Comparison of ENCODE assay signal across 8 cellular contexts in the genomic region with DNA sequence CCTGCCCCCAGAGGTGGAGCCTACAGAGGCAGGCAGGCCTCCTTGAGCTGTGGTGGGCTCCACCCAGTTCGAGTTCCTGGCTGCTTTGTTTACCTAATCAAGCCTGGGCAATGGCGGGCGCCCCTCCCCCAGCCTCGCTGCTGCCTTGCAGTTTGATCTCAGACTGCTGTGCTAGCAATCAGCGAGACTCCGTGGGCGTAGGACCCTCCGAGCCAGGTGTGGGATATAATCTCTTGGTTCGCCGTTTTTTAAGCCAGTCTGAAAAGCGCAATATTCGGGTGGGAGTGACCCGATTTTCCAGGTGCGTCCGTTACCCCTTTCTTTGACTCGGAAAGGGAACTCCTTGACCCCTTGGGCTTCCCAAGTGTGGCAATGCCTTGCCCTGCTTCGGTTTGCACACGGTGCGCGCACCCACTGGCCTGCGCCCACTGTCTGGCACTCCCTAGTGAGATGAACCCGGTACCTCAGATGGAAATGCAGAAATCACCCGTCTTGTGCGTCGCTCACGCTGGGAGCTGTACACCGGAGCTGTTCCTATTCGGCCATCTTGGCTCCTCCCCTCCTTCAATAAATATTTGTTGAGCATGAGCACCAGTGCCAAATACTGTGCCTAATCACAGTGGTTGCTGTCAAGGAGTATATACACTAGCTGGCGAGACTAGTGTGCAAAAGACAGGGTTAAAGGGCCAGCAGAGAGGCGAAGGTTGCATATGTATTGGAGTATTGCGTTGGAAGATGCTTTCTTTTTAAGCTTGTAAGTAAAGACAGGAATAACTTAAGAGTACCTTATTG. TPM values are rescaled to one million over a fixed set of nuclear protein-coding genes. Genes with fewer than 3 reads are reported as not detected.
DNase-seq lines count a peak whose midpoint lies in the region; ATAC-seq and TF ChIP-seq lines count a peak whose summit lies in the region.
"Not testable (repeated sequence)": the region's sequence is repeated elsewhere in the genome, so short reads cannot be mapped to it uniquely, and the experiment has no call there.

No MANE protein-coding gene starts in this region.

- WGBS in hepatocyte (ENCODE audit: low lambda C conversion rate, missing lambda C conversion rate): 69% methylated on average over 28 of the region's 31 CpGs
- 58% methylated on average over 29 of the region's 31 CpGs for WGBS in mesenchymal stem cell
- no CpG with 5 or more reads among the region's 31 CpGs for WGBS in neuronal stem cell (ENCODE audit: extremely low coverage in 2 of 2, insufficient read length in 2 of 2, insufficient replicate concordance in 1 of 2), 2 donors

- H3K4me3 Mint-ChIP-seq in CD4-positive, CD25-positive, alpha-beta regulatory T cell: peak overlapping the region; percentile 32 to 58 (median 51)
- peak overlapping the region; percentile 67 for H3K4me3 Mint-ChIP-seq in GM23338
- peak overlapping the region; percentile 22 for H3K4me3 Mint-ChIP-seq in activated CD8-positive, alpha-beta T cell treated with anti-CD3 and anti-CD28 coated beads, Interleukin-2, amount 10 ng/mL, durations not matched to agents 7 days and 5 days
- not testable (repeated sequence) for H3K4me3 Mint-ChIP-seq in central memory CD8-positive, alpha-beta T cell

- not testable (repeated sequence) for H3K4ac ChIP-seq in mesenchymal stem cell (ENCODE audit: low read depth in 1 of 2, low read length in 2 of 2); neuronal stem cell (ENCODE audit: low read length)

- not testable (repeated sequence) for H3K23ac ChIP-seq in mesenchymal stem cell (ENCODE audit: low read length in 2 of 2); neuronal stem cell (ENCODE audit: low read depth, low read length, poor library complexity)

- peak overlapping the region; percentile 88 for H2AFZ ChIP-seq in GM23338
- not testable (repeated sequence) for H2AFZ ChIP-seq in hepatocyte; mesenchymal stem cell (ENCODE audit: low read depth, low read length); neuronal stem cell (ENCODE audit: low read length)

- POLR2A ChIA-PET in activated CD8-positive, alpha-beta T cell treated with anti-CD3 and anti-CD28 coated beads, Interleukin-2, amount 10 ng/mL, durations not matched to agents 7 days and 5 days (lab: Charles Lee): not testable (repeated sequence)

- not testable (repeated sequence) for H3K79me1 ChIP-seq in mesenchymal stem cell (replicated peaks; ENCODE audit: low read length, poor library complexity, severe bottlenecking); neuronal stem cell (ENCODE audit: low read depth, low read length)

- H2BK15ac ChIP-seq in mesenchymal stem cell (ENCODE audit: low read depth, poor library complexity, severe bottlenecking); neuronal stem cell (ENCODE audit: low read length): not testable (repeated sequence)

- H3K27me3 ChIP-seq in CD4-positive, CD25-positive, alpha-beta regulatory T cell (ENCODE audit: control insufficient read depth, insufficient read depth, low read length); GM23338 (ENCODE audit: insufficient read depth); hepatocyte; mesenchymal stem cell (ENCODE audit: control insufficient read depth in 1 of 2, insufficient read depth in 1 of 2, low read length in 2 of 2); neuronal stem cell (ENCODE audit: control insufficient read depth in 3 of 3, insufficient read depth in 3 of 3, low read depth in 1 of 3, low read length in 3 of 3): not testable (repeated sequence)

- not testable (repeated sequence) for H3K9me2 ChIP-seq in GM23338 (ENCODE audit: insufficient read depth); hepatocyte (replicated peaks; ENCODE audit: insufficient read depth)

- H4K20me1 ChIP-seq in GM23338 (replicated peaks; ENCODE audit: insufficient read depth); hepatocyte (ENCODE audit: insufficient read depth, poor library complexity, severe bottlenecking): not testable (repeated sequence)

- H3K9ac ChIP-seq in mesenchymal stem cell (ENCODE audit: low read length); neuronal stem cell (ENCODE audit: low read depth, low read length, poor library complexity): not testable (repeated sequence)

- peaks cover 40% of the 10 kb centered on the region for H3K36me3 Mint-ChIP-seq in CD4-positive, CD25-positive, alpha-beta regulatory T cell
- peaks cover 27% of the 10 kb centered on the region; the same call in 2 of the 3 replicates for H3K36me3 Mint-ChIP-seq in GM23338 (ENCODE audit: low read depth)
- H3K36me3 Mint-ChIP-seq in activated CD8-positive, alpha-beta T cell treated with anti-CD3 and anti-CD28 coated beads, Interleukin-2, amount 10 ng/mL, durations not matched to agents 7 days and 5 days (ENCODE audit: low read depth): peaks cover 41% of the 10 kb centered on the region
- peaks cover 34% of the 10 kb centered on the region for H3K36me3 Mint-ChIP-seq in central memory CD8-positive, alpha-beta T cell (ENCODE audit: insufficient read depth)

- TF ChIP-seq CTCF in GM23338 (conservative IDR thresholded peaks at IDR 0.05; ENCODE audit: low read depth in 2 of 2); hepatocyte (IDR thresholded peaks at IDR 0.05; ENCODE audit: poor library complexity): not testable (repeated sequence)

- H2BK120ac ChIP-seq in mesenchymal stem cell (ENCODE audit: low read depth, low read length); neuronal stem cell (ENCODE audit: low read depth, low read length): not testable (repeated sequence)

- H4K8ac ChIP-seq in mesenchymal stem cell (ENCODE audit: low read length): peak overlapping the region; percentile 1
- peak overlapping the region; percentile 82 for H4K8ac ChIP-seq in neuronal stem cell (ENCODE audit: low read depth, low read length)

- H3F3A ChIP-seq in GM23338 (replicated peaks; ENCODE audit: low read depth): not testable (repeated sequence)

- not testable (repeated sequence) for H4K91ac ChIP-seq in mesenchymal stem cell (ENCODE audit: low read length); neuronal stem cell (ENCODE audit: low read depth, low read length, poor library complexity)

- not testable (repeated sequence) for H3K27me3 Mint-ChIP-seq in CD4-positive, CD25-positive, alpha-beta regulatory T cell; activated CD8-positive, alpha-beta T cell treated with anti-CD3 and anti-CD28 coated beads, Interleukin-2, amount 10 ng/mL, durations not matched to agents 7 days and 5 days (ENCODE audit: low read depth); central memory CD8-positive, alpha-beta T cell
- peaks cover 10% of the 10 kb centered on the region for H3K27me3 Mint-ChIP-seq in GM23338 (ENCODE audit: insufficient read depth, low read depth, poor library complexity)

- H3K4me2 ChIP-seq in GM23338 (peak overlapping the region; percentile 84), hepatocyte (peak overlapping the region; percentile 57), neuronal stem cell (ENCODE audit: insufficient read depth, low read length, poor library complexity, severe bottlenecking) (peak overlapping the region; percentile 19)
- H3K4me2 ChIP-seq in mesenchymal stem cell (ENCODE audit: low read length, poor library complexity, severe bottlenecking): not testable (repeated sequence)

- CTCF ChIA-PET in activated CD8-positive, alpha-beta T cell treated with anti-CD3 and anti-CD28 coated beads, Interleukin-2, amount 10 ng/mL, durations not matched to agents 7 days and 5 days (lab: Charles Lee): interaction anchor here (0.7 to 2.7 kb wide), 6 partner anchors 8 to 238 kb away, joined by 4 to 13 read pairs (median 6); no protein-coding TSS in a partner anchor

- not testable (repeated sequence) for H3K9me3 ChIP-seq in CD4-positive, CD25-positive, alpha-beta regulatory T cell (ENCODE audit: control insufficient read depth in 2 of 2, low read length in 2 of 2); hepatocyte (ENCODE audit: low read depth); mesenchymal stem cell (ENCODE audit: control insufficient read depth, low read length); neuronal stem cell (replicated peaks in 1 of 2; ENCODE audit: control insufficient read depth in 2 of 2, insufficient read depth in 1 of 2, low read depth in 1 of 2, low read length in 2 of 2)

- H3K36me3 ChIP-seq in CD4-positive, CD25-positive, alpha-beta regulatory T cell (ENCODE audit: control insufficient read depth, insufficient read depth, low read length): peaks cover 31% of the 10 kb centered on the region
- not testable (repeated sequence) for H3K36me3 ChIP-seq in GM23338 (ENCODE audit: insufficient read depth); hepatocyte (replicated peaks; ENCODE audit: insufficient read depth, low read depth)
- peaks cover 6 to 40% of the 10 kb centered on the region in 2 experiments for H3K36me3 ChIP-seq in mesenchymal stem cell (ENCODE audit: control insufficient read depth in 1 of 2, insufficient read depth in 2 of 2, low read depth in 1 of 2, low read length in 2 of 2)
- peaks cover 4 to 48% of the 10 kb centered on the region in 2 donors for H3K36me3 ChIP-seq in neuronal stem cell (replicated peaks in 1 of 2; ENCODE audit: control insufficient read depth in 2 of 2, insufficient read depth in 2 of 2, low read length in 2 of 2)

- H3K27ac ChIP-seq in CD4-positive, CD25-positive, alpha-beta regulatory T cell (ENCODE audit: insufficient read depth, low read length, poor library complexity, severe bottlenecking); hepatocyte; mesenchymal stem cell (ENCODE audit: low read length, poor library complexity, severe bottlenecking): not testable (repeated sequence)
- H3K27ac ChIP-seq in GM23338 (ENCODE audit: low read depth) (peak overlapping the region; percentile 73; the same call in 1 of the 2 replicates), neuronal stem cell (replicated peaks; ENCODE audit: low read length) (peak overlapping the region; percentile 26)

- H3K14ac ChIP-seq in mesenchymal stem cell (ENCODE audit: low read length in 2 of 2): peak overlapping the region in 1 of 2 experiments; percentile 35
- H3K14ac ChIP-seq in neuronal stem cell (ENCODE audit: low read length): not testable (repeated sequence)

- not testable (repeated sequence) for H3K4me3 ChIP-seq in CD4-positive, CD25-positive, alpha-beta regulatory T cell (ENCODE audit: low read depth, low read length); hepatocyte; mesenchymal stem cell (ENCODE audit: insufficient read depth in 1 of 2, low read depth in 1 of 2, low read length in 2 of 2); neuronal stem cell (ENCODE audit: low read length in 2 of 2)
- peak overlapping the region; percentile 59 for H3K4me3 ChIP-seq in GM23338

- DNase-seq in CD4-positive, CD25-positive, alpha-beta regulatory T cell; GM23338 (ENCODE audit: low spot score); activated CD8-positive, alpha-beta T cell treated with anti-CD3 and anti-CD28 coated beads, Interleukin-2, amount 10 ng/mL, durations not matched to agents 7 days and 5 days; central memory CD8-positive, alpha-beta T cell (ENCODE audit: low spot score in 2 of 2); hepatocyte (ENCODE audit: low spot score); mesenchymal stem cell; neuronal stem cell (ENCODE audit: low spot score): not testable (repeated sequence)
- peak; percentile 6 for DNase-seq in NCI-H1105 treated with DMSO at 0.1 percent for 48 hours (lab: John Stamatoyannopoulos, UW)

- H3K4me1 ChIP-seq in CD4-positive, CD25-positive, alpha-beta regulatory T cell (ENCODE audit: control insufficient read depth, insufficient read depth, low read length, poor library complexity, severe bottlenecking); hepatocyte (ENCODE audit: insufficient read depth); mesenchymal stem cell (ENCODE audit: control insufficient read depth, insufficient read depth, low read depth, low read length); neuronal stem cell (ENCODE audit: control insufficient read depth in 2 of 2, insufficient read depth in 1 of 2, low read depth in 1 of 2, low read length in 2 of 2): not testable (repeated sequence)
- peaks cover 12% of the 10 kb centered on the region for H3K4me1 ChIP-seq in GM23338 (ENCODE audit: insufficient read depth)

- peak overlapping the region in 2 of 3 donors; percentile 77 to 79 for H3K27ac Mint-ChIP-seq in CD4-positive, CD25-positive, alpha-beta regulatory T cell
- peak overlapping the region; percentile 96 for H3K27ac Mint-ChIP-seq in GM23338
- H3K27ac Mint-ChIP-seq in activated CD8-positive, alpha-beta T cell treated with anti-CD3 and anti-CD28 coated beads, Interleukin-2, amount 10 ng/mL, durations not matched to agents 7 days and 5 days: not testable (repeated sequence)
- peak overlapping the region; percentile 16 for H3K27ac Mint-ChIP-seq in central memory CD8-positive, alpha-beta T cell (ENCODE audit: low read depth)

- H2AK5ac ChIP-seq in mesenchymal stem cell (ENCODE audit: low read length, severe bottlenecking); neuronal stem cell (ENCODE audit: low read depth, low read length): not testable (repeated sequence)

- H3K4me1 Mint-ChIP-seq in CD4-positive, CD25-positive, alpha-beta regulatory T cell: peaks cover 16 to 38% (median 21%) of the 10 kb centered on the region in 4 donors
- not testable (repeated sequence) for H3K4me1 Mint-ChIP-seq in GM23338
- H3K4me1 Mint-ChIP-seq in activated CD8-positive, alpha-beta T cell treated with anti-CD3 and anti-CD28 coated beads, Interleukin-2, amount 10 ng/mL, durations not matched to agents 7 days and 5 days (ENCODE audit: low read depth): peaks cover 18% of the 10 kb centered on the region
- peaks cover 14% of the 10 kb centered on the region for H3K4me1 Mint-ChIP-seq in central memory CD8-positive, alpha-beta T cell

- H2BK5ac ChIP-seq in mesenchymal stem cell (ENCODE audit: low read depth, low read length, poor library complexity, severe bottlenecking); neuronal stem cell (ENCODE audit: low read length): not testable (repeated sequence)

- not testable (repeated sequence) for H3K9me3 Mint-ChIP-seq in CD4-positive, CD25-positive, alpha-beta regulatory T cell; GM23338; activated CD8-positive, alpha-beta T cell treated with anti-CD3 and anti-CD28 coated beads, Interleukin-2, amount 10 ng/mL, durations not matched to agents 7 days and 5 days (ENCODE audit: insufficient read depth); central memory CD8-positive, alpha-beta T cell

- peak overlapping the region in 1 of 2 experiments; percentile 76 for H2BK12ac ChIP-seq in mesenchymal stem cell (ENCODE audit: low read length in 2 of 2)
- not testable (repeated sequence) for H2BK12ac ChIP-seq in neuronal stem cell (ENCODE audit: low read length)

- ATAC-seq in CD4-positive, CD25-positive, alpha-beta regulatory T cell (ENCODE audit: low read depth in 2 of 2); activated CD8-positive, alpha-beta T cell treated with anti-CD3 and anti-CD28 coated beads, Interleukin-2, amount 10 ng/mL, durations not matched to agents 7 days and 5 days; central memory CD8-positive, alpha-beta T cell (replicated peaks; ENCODE audit: extremely low read depth, poor library complexity, severe bottlenecking): not testable (repeated sequence)
- peak; percentile 42; the same call in 2 of the 3 replicates for ATAC-seq in GM23338

- H3K79me2 ChIP-seq in GM23338 (replicated peaks; ENCODE audit: insufficient read depth): not testable (repeated sequence)
- H3K79me2 ChIP-seq in hepatocyte: peaks cover 20% of the 10 kb centered on the region

- H3K18ac ChIP-seq in mesenchymal stem cell (ENCODE audit: low read depth in 1 of 2, low read length in 2 of 2) (peak overlapping the region; percentile 3 to 49), neuronal stem cell (ENCODE audit: low read length) (peak overlapping the region; percentile 9)

RNA-seq across cellular contexts. Expression of gene BIRC2, which starts 27.8 kb away (rescaled TPM):
- 105 TPM for total RNA-seq in CD4-positive, CD25-positive, alpha-beta regulatory T cell
- 10 to 100 TPM; 33.0 to 48.3 (median 44.9) TPM for polyA plus RNA-seq in CD4-positive, CD25-positive, alpha-beta regulatory T cell
- total RNA-seq in GM23338 (2014; rRNA removed; shearing (Covaris generic)): 25.2 and 38.2 TPM in 2 replicates
- polyA plus RNA-seq in GM23338 (2016; fragmentation: Nextera tagmentation; extraction: Ambion mirVana) (15.3 and 15.7 TPM in 2 replicates), hepatocyte (37.7 and 42.1 TPM in 2 replicates)
- 10 to 100 TPM; 28.3 to 30.4 TPM for total RNA-seq in activated CD8-positive, alpha-beta T cell treated with anti-CD3 and anti-CD28 coated beads, Interleukin-2, amount 10 ng/mL, durations not matched to agents 7 days and 5 days
- 85.7 and 96.8 TPM in 2 replicates for total RNA-seq in hepatocyte
- polyA plus RNA-seq in mesenchymal stem cell (2013, experiment 1 of 2): 36.2 TPM
- polyA plus RNA-seq in mesenchymal stem cell (2013, experiment 2 of 2): 37.6 TPM
- polyA plus RNA-seq in neuronal stem cell (2013, experiment 1 of 2): 35.9 TPM
- polyA plus RNA-seq in neuronal stem cell (2013, experiment 2 of 2): 37.3 TPM

RNA-seq across cellular contexts. Expression of gene BIRC3, which starts 57.5 kb away (rescaled TPM):
- total RNA-seq in CD4-positive, CD25-positive, alpha-beta regulatory T cell: 239 TPM
- polyA plus RNA-seq in CD4-positive, CD25-positive, alpha-beta regulatory T cell: 100 to 1,000 TPM; 107 to 151 (median 118) TPM
- total RNA-seq in GM23338 (2014; rRNA removed; shearing (Covaris generic)): 0.03 TPM in 1 of 2 replicates, not detected in the other
- 0.42 TPM in 1 of 2 replicates, not detected in the other for polyA plus RNA-seq in GM23338 (2016; fragmentation: Nextera tagmentation; extraction: Ambion mirVana)
- total RNA-seq in activated CD8-positive, alpha-beta T cell treated with anti-CD3 and anti-CD28 coated beads, Interleukin-2, amount 10 ng/mL, durations not matched to agents 7 days and 5 days: 10 to 100 TPM; 12.9 to 14.5 TPM
- total RNA-seq in hepatocyte: 11.6 and 13.6 TPM in 2 replicates
- 11.5 and 13.7 TPM in 2 replicates for polyA plus RNA-seq in hepatocyte
- polyA plus RNA-seq in mesenchymal stem cell (2013, experiment 1 of 2): 0.22 TPM
- polyA plus RNA-seq in mesenchymal stem cell (2013, experiment 2 of 2): 0.19 TPM
- polyA plus RNA-seq in neuronal stem cell (2013, experiment 1 of 2): 0.06 TPM
- polyA plus RNA-seq in neuronal stem cell (2013, experiment 2 of 2): 0.18 TPM

Comparison
In these comparisons a context has a peak if more than half of its experiments do, and no peak if none do; other contexts are left out.
1. RNA of gene BIRC3, which starts 57.5 kb away (total RNA-seq): 239 TPM in CD4-positive, CD25-positive, alpha-beta regulatory T cell (single experiment); 12.9 to 14.5 TPM in activated CD8-positive, alpha-beta T cell treated with anti-CD3 and anti-CD28 coated beads, Interleukin-2, amount 10 ng/mL, durations not matched to agents 7 days and 5 days, 11.6 to 13.6 TPM in hepatocyte and 0.03 TPM in GM23338; every median in the first group is over 10 times any median in the second.